In genomic region chr17:19369846-19370492, GRCh38 we compare ENCODE assay signal across 9 cellular contexts. TPM values are rescaled to one million over a fixed set of nuclear protein-coding genes. Genes with fewer than 3 reads are reported as not detected.
DNase-seq lines count a peak whose midpoint lies in the region; ATAC-seq and TF ChIP-seq lines count a peak whose summit lies in the region.
"Had no signal": no experiment of that assay in that cellular context is flagged by ENCODE, and none has a peak within 500 bp of the region (broad histone marks: within the 10 kb centered on the region; RNA-seq: fewer than 3 reads in every experiment).

No MANE protein-coding gene starts in this region.

- H3K9me3 ChIP-seq in trophoblast cell (ENCODE audit: insufficient read depth, low read depth, low read length) = peaks cover 4% of the 10 kb centered on the region
- H3K9me3 ChIP-seq: SJSA1 had no signal

- H3K4me1 ChIP-seq in trophoblast cell (ENCODE audit: control insufficient read depth in 1 of 2, insufficient read depth in 2 of 2, low read length in 2 of 2) = peaks cover 0 to 6% of the 10 kb centered on the region in 2 experiments
- H3K4me1 ChIP-seq: SJSA1 had no signal

- H4K91ac ChIP-seq in trophoblast cell (ENCODE audit: low read depth, low read length) = no peak overlapping the region

- no peak overlapping the region for H3K4me2 ChIP-seq in trophoblast cell (ENCODE audit: low read length)

- no peaks in the 10 kb centered on the region for H3K79me2 ChIP-seq in trophoblast cell (ENCODE audit: control insufficient read depth, insufficient read depth, low read length, poor library complexity)

- no peaks in the 10 kb centered on the region for H3K79me1 ChIP-seq in trophoblast cell (ENCODE audit: low read length)

- H3K27ac Mint-ChIP-seq in activated T-cell treated with anti-CD3 and anti-CD28 coated beads, Interleukin-2, amount 50 U/mL, for 24 hours = peak overlapping the region; percentile 76
- no peak overlapping the region for H3K27ac Mint-ChIP-seq in endothelial cell (ENCODE audit: unreplicated experiment)
- H3K27ac Mint-ChIP-seq: nephron had no signal

- no peak overlapping the region for H3K18ac ChIP-seq in trophoblast cell (ENCODE audit: low read length)

- no peak overlapping the region for H2AFZ ChIP-seq in trophoblast cell (ENCODE audit: insufficient read depth, low read length, poor library complexity)

- no peak overlapping the region for H3K27ac ChIP-seq in trophoblast cell (ENCODE audit: low read depth, low read length)
- H3K27ac ChIP-seq: SJSA1 had no signal

- TF ChIP-seq CTCF in endothelial cell (IDR thresholded peaks at IDR 0.05; ENCODE audit: unreplicated experiment) = no peak

- H3K27me3 Mint-ChIP-seq in activated T-cell treated with anti-CD3 and anti-CD28 coated beads, Interleukin-2, amount 50 U/mL, for 24 hours = no peaks in the 10 kb centered on the region
- H3K27me3 Mint-ChIP-seq in endothelial cell (ENCODE audit: unreplicated experiment) = peaks cover 9% of the 10 kb centered on the region

- H3K9ac ChIP-seq in trophoblast cell (ENCODE audit: low read length) = no peak overlapping the region

- no peak for DNase-seq in activated T-cell treated with anti-CD3 and anti-CD28 coated beads, Interleukin-2, amount 50 U/mL, for 24 hours
- no peak for DNase-seq in activated T-cell treated with anti-CD3 and anti-CD28 coated beads, Interleukin-2, amount 50 U/mL, for 1 hour
- DNase-seq in endothelial cell (ENCODE audit: low spot score) (no peak), trophoblast cell (no peak), SIG-M5 (lab: John Stamatoyannopoulos, UW) (no peak)
- DNase-seq in stimulated activated naive CD8-positive, alpha-beta T cell treated with anti-CD3 and anti-CD28 coated beads, Interleukin-15, Interleukin-2, amounts not matched to agents 100 U/mL and 50 U/mL, for 24 hours = no peak
- DNase-seq: NCI-H187 had no signal

- no peak overlapping the region for H4K12ac ChIP-seq in trophoblast cell (ENCODE audit: low read depth, low read length)

- H3K36me3 ChIP-seq in trophoblast cell (ENCODE audit: control insufficient read depth in 1 of 2, insufficient read depth in 2 of 2, low read length in 2 of 2) = no peaks in the 10 kb centered on the region
- H3K36me3 ChIP-seq: SJSA1 had no signal

- no peak overlapping the region for H4K8ac ChIP-seq in trophoblast cell (ENCODE audit: low read depth, low read length)

- H3K14ac ChIP-seq in trophoblast cell (ENCODE audit: low read length) = no peak overlapping the region

- H2BK5ac ChIP-seq in trophoblast cell (ENCODE audit: low read depth, low read length, poor library complexity) = no peak overlapping the region

- no peak overlapping the region for H2BK12ac ChIP-seq in trophoblast cell (ENCODE audit: low read length)

- no peak overlapping the region for H3K4me3 Mint-ChIP-seq in activated T-cell treated with anti-CD3 and anti-CD28 coated beads, Interleukin-2, amount 50 U/mL, for 24 hours
- H3K4me3 Mint-ChIP-seq in endothelial cell (ENCODE audit: unreplicated experiment) = peak overlapping the region; percentile 10
- H3K4me3 Mint-ChIP-seq: nephron had no signal

- no peak overlapping the region for H3K4ac ChIP-seq in trophoblast cell (ENCODE audit: low read depth, low read length)

- H3K9me3 Mint-ChIP-seq in activated T-cell treated with anti-CD3 and anti-CD28 coated beads, Interleukin-2, amount 50 U/mL, for 24 hours = no peaks in the 10 kb centered on the region
- no peaks in the 10 kb centered on the region for H3K9me3 Mint-ChIP-seq in endothelial cell (ENCODE audit: unreplicated experiment)
- H3K9me3 Mint-ChIP-seq: nephron had no signal

- no CpG with 5 or more reads among the region's 12 CpGs for WGBS in trophoblast cell (ENCODE audit: extremely low coverage, insufficient coverage, insufficient read length)

- H2BK120ac ChIP-seq in trophoblast cell (ENCODE audit: insufficient read depth, low read length, poor library complexity) = no peak overlapping the region

- no peaks in the 10 kb centered on the region for H3K36me3 Mint-ChIP-seq in activated T-cell treated with anti-CD3 and anti-CD28 coated beads, Interleukin-2, amount 50 U/mL, for 24 hours (ENCODE audit: low read depth)
- H3K36me3 Mint-ChIP-seq in endothelial cell (ENCODE audit: low read depth, unreplicated experiment) = no peaks in the 10 kb centered on the region

- H2AK5ac ChIP-seq in trophoblast cell (ENCODE audit: low read length) = no peak overlapping the region

- no peak overlapping the region for H3K23ac ChIP-seq in trophoblast cell (ENCODE audit: low read length)

- peak; percentile 24 for ATAC-seq in stimulated activated naive CD8-positive, alpha-beta T cell treated with anti-CD3 and anti-CD28 coated beads, Interleukin-15, Interleukin-2, amounts not matched to agents 100 U/mL and 50 U/mL, for 24 hours

- H3K4me3 ChIP-seq in trophoblast cell (ENCODE audit: low read depth, low read length) = no peak overlapping the region
- H3K4me3 ChIP-seq: SJSA1 had no signal

- peaks cover 34% of the 10 kb centered on the region for H3K4me1 Mint-ChIP-seq in activated T-cell treated with anti-CD3 and anti-CD28 coated beads, Interleukin-2, amount 50 U/mL, for 24 hours (ENCODE audit: low read depth)
- H3K4me1 Mint-ChIP-seq in endothelial cell (ENCODE audit: unreplicated experiment) = peaks cover 17% of the 10 kb centered on the region

- H3K27me3 ChIP-seq in trophoblast cell (ENCODE audit: insufficient read depth, low read length) = no peaks in the 10 kb centered on the region
- H3K27me3 ChIP-seq: SJSA1 had no signal

RNA-seq across cellular contexts. Expression of gene B9D1, which starts 7.4 kb away (rescaled TPM):
- total RNA-seq in endothelial cell (ENCODE audit: unreplicated experiment) = 6.2 TPM
- 7.2 and 7.3 TPM in 2 replicates for polyA plus RNA-seq in trophoblast cell (2013)

RNA-seq across cellular contexts. Expression of gene MAPK7, which starts 8.3 kb away (rescaled TPM):
- 48.5 TPM for total RNA-seq in endothelial cell (ENCODE audit: unreplicated experiment)
- polyA plus RNA-seq in trophoblast cell (2013) = 21.4 and 22.8 TPM in 2 replicates

RNA-seq across cellular contexts. Expression of gene MFAP4, which starts 17.0 kb away (rescaled TPM):
- 0.67 TPM for total RNA-seq in endothelial cell (ENCODE audit: unreplicated experiment)
- polyA plus RNA-seq in trophoblast cell (2013) = 1.3 and 1.6 TPM in 2 replicates

RNA-seq across cellular contexts. Expression of gene RNF112, which starts 41.1 kb away (rescaled TPM):
- total RNA-seq in endothelial cell (ENCODE audit: unreplicated experiment) = 0.31 TPM
- 0.42 and 0.55 TPM in 2 replicates for polyA plus RNA-seq in trophoblast cell (2013)
- total RNA-seq: SJSA1 had no signal
